In the genomic region with DNA sequence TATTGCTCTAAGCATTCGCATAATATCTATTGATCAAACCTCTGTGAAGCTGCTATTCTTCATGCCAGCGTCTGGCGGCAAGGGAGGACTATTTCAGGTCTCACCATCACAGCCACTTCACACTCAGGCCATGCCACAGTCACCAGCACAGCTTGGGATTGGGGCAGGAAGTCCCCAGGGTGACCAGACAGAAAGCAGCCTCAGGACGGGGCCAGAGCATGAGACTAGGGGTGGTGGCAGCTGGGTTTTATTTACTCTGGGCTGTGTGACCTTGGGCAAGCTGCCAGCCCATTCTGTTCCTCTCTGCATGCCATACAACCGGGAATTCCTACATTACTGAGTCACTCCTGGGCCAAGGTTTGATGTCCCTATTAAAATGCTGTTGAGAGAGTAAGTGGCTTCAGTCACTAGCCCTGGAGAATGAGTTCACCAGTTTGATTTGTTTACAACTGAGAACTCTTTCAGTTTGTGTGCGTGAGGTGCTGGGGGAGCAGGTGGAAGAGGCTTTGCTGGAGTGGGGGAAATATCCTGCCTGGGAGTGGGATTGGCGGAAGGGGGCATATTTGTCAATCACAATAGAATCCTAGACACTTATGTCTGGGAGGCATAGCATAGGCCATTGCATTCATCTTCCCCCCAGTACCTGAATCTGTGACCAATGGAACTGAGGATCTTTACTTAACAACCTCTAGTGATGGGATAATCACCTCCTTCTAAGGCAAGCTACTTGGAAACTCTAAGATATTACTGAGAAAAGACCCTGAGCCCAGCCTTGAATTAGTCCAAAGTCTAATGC, we compare ENCODE assay signal across 1 cellular context.
TF ChIP-seq lines count a peak whose summit lies in the region.

No MANE protein-coding gene starts in this region.

TF ChIP-seq in HepG2, 621 proteins besides CTCF, POLR2A, EP300 and RAD21 (continued from another document and continues in another):
- TF ChIP-seq, protein P1, sequence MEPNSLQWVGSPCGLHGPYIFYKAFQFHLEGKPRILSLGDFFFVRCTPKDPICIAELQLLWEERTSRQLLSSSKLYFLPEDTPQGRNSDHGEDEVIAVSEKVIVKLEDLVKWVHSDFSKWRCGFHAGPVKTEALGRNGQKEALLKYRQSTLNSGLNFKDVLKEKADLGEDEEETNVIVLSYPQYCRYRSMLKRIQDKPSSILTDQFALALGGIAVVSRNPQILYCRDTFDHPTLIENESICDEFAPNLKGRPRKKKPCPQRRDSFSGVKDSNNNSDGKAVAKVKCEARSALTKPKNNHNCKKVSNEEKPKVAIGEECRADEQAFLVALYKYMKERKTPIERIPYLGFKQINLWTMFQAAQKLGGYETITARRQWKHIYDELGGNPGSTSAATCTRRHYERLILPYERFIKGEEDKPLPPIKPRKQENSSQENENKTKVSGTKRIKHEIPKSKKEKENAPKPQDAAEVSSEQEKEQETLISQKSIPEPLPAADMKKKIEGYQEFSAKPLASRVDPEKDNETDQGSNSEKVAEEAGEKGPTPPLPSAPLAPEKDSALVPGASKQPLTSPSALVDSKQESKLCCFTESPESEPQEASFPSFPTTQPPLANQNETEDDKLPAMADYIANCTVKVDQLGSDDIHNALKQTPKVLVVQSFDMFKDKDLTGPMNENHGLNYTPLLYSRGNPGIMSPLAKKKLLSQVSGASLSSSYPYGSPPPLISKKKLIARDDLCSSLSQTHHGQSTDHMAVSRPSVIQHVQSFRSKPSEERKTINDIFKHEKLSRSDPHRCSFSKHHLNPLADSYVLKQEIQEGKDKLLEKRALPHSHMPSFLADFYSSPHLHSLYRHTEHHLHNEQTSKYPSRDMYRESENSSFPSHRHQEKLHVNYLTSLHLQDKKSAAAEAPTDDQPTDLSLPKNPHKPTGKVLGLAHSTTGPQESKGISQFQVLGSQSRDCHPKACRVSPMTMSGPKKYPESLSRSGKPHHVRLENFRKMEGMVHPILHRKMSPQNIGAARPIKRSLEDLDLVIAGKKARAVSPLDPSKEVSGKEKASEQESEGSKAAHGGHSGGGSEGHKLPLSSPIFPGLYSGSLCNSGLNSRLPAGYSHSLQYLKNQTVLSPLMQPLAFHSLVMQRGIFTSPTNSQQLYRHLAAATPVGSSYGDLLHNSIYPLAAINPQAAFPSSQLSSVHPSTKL (CRISPR knock-in tag; IDR thresholded peaks at IDR 0.05) = peak; percentile 89
- TF ChIP-seq TIGD3 (CRISPR knock-in tag; IDR thresholded peaks at IDR 0.05; ENCODE audit: borderline replicate concordance) = no peak
- no peak for TF ChIP-seq ZNF674 (CRISPR knock-in tag; IDR thresholded peaks at IDR 0.05; ENCODE audit: low read depth)
- peak; percentile 89 for TF ChIP-seq GFI1 (CRISPR knock-in tag; IDR thresholded peaks at IDR 0.05; ENCODE audit: borderline replicate concordance)
- no peak for TF ChIP-seq FIP1L1 (IDR thresholded peaks at IDR 0.05; ENCODE audit: borderline replicate concordance, insufficient read depth, low read depth, low read length)
- TF ChIP-seq MED8 (CRISPR knock-in tag; IDR thresholded peaks at IDR 0.05; ENCODE audit: insufficient replicate concordance) = no peak
- no peak for TF ChIP-seq ZNF235 (CRISPR knock-in tag; IDR thresholded peaks at IDR 0.05; ENCODE audit: borderline replicate concordance)
- no peak for TF ChIP-seq STAT5B (CRISPR knock-in tag; IDR thresholded peaks at IDR 0.05)
- TF ChIP-seq ZNF382 (CRISPR knock-in tag; IDR thresholded peaks at IDR 0.05; ENCODE audit: borderline replicate concordance) = no peak
- no peak for TF ChIP-seq ZNF660 (CRISPR knock-in tag; IDR thresholded peaks at IDR 0.05; ENCODE audit: borderline replicate concordance, low read depth)
- TF ChIP-seq RARA (CRISPR knock-in tag; IDR thresholded peaks at IDR 0.05) = peak; percentile 74
- TF ChIP-seq ZNF572 (CRISPR knock-in tag; IDR thresholded peaks at IDR 0.05) = no peak
- no peak for TF ChIP-seq AFF4 (CRISPR knock-in tag; IDR thresholded peaks at IDR 0.05)
- peak; percentile 85 for TF ChIP-seq POGK (CRISPR knock-in tag; conservative IDR thresholded peaks at IDR 0.05)
- TF ChIP-seq ZNF276 (CRISPR knock-in tag; IDR thresholded peaks at IDR 0.05; ENCODE audit: low read depth) = peak; percentile 78; the same call in 1 of the 2 replicates
- TF ChIP-seq ZNF12 (CRISPR knock-in tag; IDR thresholded peaks at IDR 0.05) = peak; percentile 52; the same call in 1 of the 2 replicates
- TF ChIP-seq ISL2 (CRISPR knock-in tag; IDR thresholded peaks at IDR 0.05) = peak; percentile 85
- TF ChIP-seq SRF (IDR thresholded peaks at IDR 0.05; ENCODE audit: low read depth, low read length) = no peak
- peak; percentile 92 for TF ChIP-seq TBX2 (CRISPR knock-in tag; IDR thresholded peaks at IDR 0.05; ENCODE audit: borderline replicate concordance)
- no peak for TF ChIP-seq THYN1 (CRISPR knock-in tag; IDR thresholded peaks at IDR 0.05; ENCODE audit: borderline replicate concordance, low read depth)
- no peak for TF ChIP-seq TRAFD1 (CRISPR knock-in tag; IDR thresholded peaks at IDR 0.05; ENCODE audit: borderline replicate concordance)
- no peak for TF ChIP-seq ZNF225 (CRISPR knock-in tag; IDR thresholded peaks at IDR 0.05)
- TF ChIP-seq NAIF1 (CRISPR knock-in tag; IDR thresholded peaks at IDR 0.05; ENCODE audit: borderline replicate concordance) = no peak; the same call in 1 of the 2 replicates
- peak; percentile 46 for TF ChIP-seq THAP11 (CRISPR knock-in tag; IDR thresholded peaks at IDR 0.05)
- TF ChIP-seq ZSCAN30 (CRISPR knock-in tag; IDR thresholded peaks at IDR 0.05) = no peak
- TF ChIP-seq, protein P2, sequence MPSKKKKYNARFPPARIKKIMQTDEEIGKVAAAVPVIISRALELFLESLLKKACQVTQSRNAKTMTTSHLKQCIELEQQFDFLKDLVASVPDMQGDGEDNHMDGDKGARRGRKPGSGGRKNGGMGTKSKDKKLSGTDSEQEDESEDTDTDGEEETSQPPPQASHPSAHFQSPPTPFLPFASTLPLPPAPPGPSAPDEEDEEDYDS (CRISPR knock-in tag; IDR thresholded peaks at IDR 0.05) = peak; percentile 31
- TF ChIP-seq, protein P3, sequence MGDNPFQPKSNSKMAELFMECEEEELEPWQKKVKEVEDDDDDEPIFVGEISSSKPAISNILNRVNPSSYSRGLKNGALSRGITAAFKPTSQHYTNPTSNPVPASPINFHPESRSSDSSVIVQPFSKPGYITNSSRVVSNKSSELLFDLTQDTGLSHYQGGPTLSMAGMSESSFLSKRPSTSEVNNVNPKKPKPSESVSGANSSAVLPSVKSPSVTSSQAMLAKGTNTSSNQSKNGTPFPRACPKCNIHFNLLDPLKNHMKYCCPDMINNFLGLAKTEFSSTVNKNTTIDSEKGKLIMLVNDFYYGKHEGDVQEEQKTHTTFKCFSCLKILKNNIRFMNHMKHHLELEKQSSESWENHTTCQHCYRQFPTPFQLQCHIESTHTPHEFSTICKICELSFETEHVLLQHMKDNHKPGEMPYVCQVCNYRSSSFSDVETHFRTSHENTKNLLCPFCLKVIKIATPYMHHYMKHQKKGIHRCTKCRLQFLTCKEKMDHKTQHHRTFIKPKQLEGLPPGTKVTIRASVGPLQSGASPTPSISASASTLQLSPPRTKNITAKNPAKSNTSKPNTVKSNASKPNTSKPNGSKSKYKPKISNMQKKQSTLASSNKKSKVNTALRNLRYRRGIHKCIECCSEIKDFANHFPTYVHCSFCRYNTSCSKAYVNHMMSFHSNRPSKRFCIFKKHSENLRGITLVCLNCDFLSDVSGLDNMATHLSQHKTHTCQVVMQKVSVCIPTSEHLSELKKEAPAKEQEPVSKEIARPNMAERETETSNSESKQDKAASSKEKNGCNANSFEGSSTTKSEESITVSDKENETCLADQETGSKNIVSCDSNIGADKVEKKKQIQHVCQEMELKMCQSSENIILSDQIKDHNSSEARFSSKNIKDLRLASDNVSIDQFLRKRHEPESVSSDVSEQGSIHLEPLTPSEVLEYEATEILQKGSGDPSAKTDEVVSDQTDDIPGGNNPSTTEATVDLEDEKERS (CRISPR knock-in tag; IDR thresholded peaks at IDR 0.05) = peak; percentile 83; the same call in 1 of the 2 replicates
- peak; percentile 85 for TF ChIP-seq ZC3H13 (CRISPR knock-in tag; IDR thresholded peaks at IDR 0.05)
- TF ChIP-seq CCDC6 (CRISPR knock-in tag; IDR thresholded peaks at IDR 0.05) = no peak
- no peak; the same call in 1 of the 2 replicates for TF ChIP-seq ZBTB7A (CRISPR knock-in tag; IDR thresholded peaks at IDR 0.05)
- TF ChIP-seq, protein P4, sequence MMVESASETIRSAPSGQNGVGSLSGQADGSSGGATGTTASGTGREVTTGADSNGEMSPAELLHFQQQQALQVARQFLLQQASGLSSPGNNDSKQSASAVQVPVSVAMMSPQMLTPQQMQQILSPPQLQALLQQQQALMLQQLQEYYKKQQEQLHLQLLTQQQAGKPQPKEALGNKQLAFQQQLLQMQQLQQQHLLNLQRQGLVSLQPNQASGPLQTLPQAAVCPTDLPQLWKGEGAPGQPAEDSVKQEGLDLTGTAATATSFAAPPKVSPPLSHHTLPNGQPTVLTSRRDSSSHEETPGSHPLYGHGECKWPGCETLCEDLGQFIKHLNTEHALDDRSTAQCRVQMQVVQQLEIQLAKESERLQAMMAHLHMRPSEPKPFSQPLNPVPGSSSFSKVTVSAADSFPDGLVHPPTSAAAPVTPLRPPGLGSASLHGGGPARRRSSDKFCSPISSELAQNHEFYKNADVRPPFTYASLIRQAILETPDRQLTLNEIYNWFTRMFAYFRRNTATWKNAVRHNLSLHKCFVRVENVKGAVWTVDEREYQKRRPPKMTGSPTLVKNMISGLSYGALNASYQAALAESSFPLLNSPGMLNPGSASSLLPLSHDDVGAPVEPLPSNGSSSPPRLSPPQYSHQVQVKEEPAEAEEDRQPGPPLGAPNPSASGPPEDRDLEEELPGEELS (CRISPR knock-in tag; IDR thresholded peaks at IDR 0.05) = peak; percentile 89
- TF ChIP-seq ATF7-NPFF (CRISPR knock-in tag; IDR thresholded peaks at IDR 0.05; ENCODE audit: low read depth) = peak; percentile 82
- TF ChIP-seq ZNF550 (CRISPR knock-in tag; IDR thresholded peaks at IDR 0.05; ENCODE audit: borderline replicate concordance) = no peak
- TF ChIP-seq NFYC (CRISPR knock-in tag; IDR thresholded peaks at IDR 0.05) = peak; percentile 37; the same call in 1 of the 2 replicates
